In the genomic region with DNA sequence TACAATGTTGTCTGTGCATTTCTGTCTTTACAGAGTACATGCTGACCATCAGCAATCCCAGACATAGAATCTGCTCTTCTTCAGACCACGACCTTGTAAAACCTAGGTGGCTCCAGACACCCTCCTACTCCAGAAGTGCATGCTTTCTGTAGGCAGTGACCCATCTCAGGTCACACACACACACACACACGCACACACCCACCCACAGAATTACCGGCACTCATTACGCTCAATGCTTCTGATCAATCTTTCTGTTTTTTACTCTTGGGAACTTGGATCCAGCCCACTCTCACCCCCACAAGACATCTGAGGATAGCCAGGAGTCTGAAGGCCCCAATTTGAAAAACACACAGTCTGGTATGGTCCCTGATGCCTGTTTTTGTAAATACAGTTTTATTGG, we compare ENCODE assay signal across 24 cellular contexts.
"Had no signal": no experiment of that assay in that cellular context is flagged by ENCODE, and none has a peak within 500 bp of the region (broad histone marks: within the 10 kb centered on the region; RNA-seq: fewer than 3 reads in every experiment).

No MANE protein-coding gene starts in this region.

- H3K27me3 ChIP-seq: Peyer's patch had no signal

- H2AFZ ChIP-seq: PC-9 had no signal

- H3K36me3 ChIP-seq: MG63, Peyer's patch, SJSA1 had no signal

- H3K9me3 ChIP-seq: MG63, Peyer's patch, SJSA1 had no signal

- ATAC-seq: Right ventricle myocardium inferior had no signal

- H3K4me2 ChIP-seq: PC-9 had no signal

- H3K27ac ChIP-seq: HL-60, PC-9, Peyer's patch, SJSA1, SK-N-MC had no signal

- H3K4me3 ChIP-seq: MG63, PC-9, Peyer's patch, SJSA1, SK-N-MC had no signal

- H3K4me1 ChIP-seq: Peyer's patch had no signal

- DNase-seq: KBM-7, MG63, NCI-H1092, NCI-H1105 treated with DMSO at 0.1 percent for 48 hours, NCI-H1417 treated with DMSO at 0.1 percent for 48 hours, NCI-H146, NCI-H1694 treated with DMSO at 0.1 percent for 48 hours, NCI-H1930, NCI-H2081, NCI-H2171, NCI-H226, NCI-H446, NCI-H510A, NCI-H524 treated with DMSO at 0.1 percent for 48 hours, NCI-H69, NCI-H774, OCI-M1, Peyer's patch, SIG-M5 had no signal
